Comparison of ENCODE assay signal across 1 cellular context in the genomic region with DNA sequence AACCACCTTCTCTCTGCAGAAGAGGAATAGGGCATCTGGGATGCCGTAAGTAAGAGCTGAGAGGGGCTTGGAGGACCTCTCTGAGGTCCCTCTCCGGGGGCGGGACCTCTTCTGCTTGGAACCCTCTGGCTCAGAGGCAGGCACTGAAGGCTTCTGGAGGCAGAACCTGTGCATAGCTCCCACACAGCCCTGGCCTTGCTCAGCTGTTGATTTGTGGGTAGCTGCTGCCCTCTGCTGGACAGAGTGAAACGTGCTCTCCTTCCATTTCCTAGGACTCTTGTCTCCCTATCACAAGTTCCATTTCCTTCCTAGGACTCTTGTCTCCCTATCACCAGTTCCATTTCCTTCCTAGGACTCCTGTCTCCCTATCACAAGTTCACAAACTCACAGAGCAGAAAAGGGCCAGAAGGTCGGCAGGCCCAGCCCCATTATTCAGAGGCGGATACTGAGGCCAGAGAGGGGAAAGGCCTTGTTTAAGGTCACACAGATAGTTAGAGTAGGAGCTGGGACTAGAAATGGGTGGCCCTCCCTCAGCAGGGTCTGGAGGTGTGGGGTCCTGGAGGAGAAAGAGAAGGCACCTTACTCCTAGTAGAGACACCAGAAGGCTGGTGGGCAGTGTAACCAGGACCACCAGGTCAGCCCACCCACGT.
TF ChIP-seq lines count a peak whose summit lies in the region.

No MANE protein-coding gene starts in this region.

TF ChIP-seq in HepG2, 621 proteins besides CTCF, POLR2A, EP300 and RAD21 (continued from another document and continues in another):
- TF ChIP-seq, protein P1, sequence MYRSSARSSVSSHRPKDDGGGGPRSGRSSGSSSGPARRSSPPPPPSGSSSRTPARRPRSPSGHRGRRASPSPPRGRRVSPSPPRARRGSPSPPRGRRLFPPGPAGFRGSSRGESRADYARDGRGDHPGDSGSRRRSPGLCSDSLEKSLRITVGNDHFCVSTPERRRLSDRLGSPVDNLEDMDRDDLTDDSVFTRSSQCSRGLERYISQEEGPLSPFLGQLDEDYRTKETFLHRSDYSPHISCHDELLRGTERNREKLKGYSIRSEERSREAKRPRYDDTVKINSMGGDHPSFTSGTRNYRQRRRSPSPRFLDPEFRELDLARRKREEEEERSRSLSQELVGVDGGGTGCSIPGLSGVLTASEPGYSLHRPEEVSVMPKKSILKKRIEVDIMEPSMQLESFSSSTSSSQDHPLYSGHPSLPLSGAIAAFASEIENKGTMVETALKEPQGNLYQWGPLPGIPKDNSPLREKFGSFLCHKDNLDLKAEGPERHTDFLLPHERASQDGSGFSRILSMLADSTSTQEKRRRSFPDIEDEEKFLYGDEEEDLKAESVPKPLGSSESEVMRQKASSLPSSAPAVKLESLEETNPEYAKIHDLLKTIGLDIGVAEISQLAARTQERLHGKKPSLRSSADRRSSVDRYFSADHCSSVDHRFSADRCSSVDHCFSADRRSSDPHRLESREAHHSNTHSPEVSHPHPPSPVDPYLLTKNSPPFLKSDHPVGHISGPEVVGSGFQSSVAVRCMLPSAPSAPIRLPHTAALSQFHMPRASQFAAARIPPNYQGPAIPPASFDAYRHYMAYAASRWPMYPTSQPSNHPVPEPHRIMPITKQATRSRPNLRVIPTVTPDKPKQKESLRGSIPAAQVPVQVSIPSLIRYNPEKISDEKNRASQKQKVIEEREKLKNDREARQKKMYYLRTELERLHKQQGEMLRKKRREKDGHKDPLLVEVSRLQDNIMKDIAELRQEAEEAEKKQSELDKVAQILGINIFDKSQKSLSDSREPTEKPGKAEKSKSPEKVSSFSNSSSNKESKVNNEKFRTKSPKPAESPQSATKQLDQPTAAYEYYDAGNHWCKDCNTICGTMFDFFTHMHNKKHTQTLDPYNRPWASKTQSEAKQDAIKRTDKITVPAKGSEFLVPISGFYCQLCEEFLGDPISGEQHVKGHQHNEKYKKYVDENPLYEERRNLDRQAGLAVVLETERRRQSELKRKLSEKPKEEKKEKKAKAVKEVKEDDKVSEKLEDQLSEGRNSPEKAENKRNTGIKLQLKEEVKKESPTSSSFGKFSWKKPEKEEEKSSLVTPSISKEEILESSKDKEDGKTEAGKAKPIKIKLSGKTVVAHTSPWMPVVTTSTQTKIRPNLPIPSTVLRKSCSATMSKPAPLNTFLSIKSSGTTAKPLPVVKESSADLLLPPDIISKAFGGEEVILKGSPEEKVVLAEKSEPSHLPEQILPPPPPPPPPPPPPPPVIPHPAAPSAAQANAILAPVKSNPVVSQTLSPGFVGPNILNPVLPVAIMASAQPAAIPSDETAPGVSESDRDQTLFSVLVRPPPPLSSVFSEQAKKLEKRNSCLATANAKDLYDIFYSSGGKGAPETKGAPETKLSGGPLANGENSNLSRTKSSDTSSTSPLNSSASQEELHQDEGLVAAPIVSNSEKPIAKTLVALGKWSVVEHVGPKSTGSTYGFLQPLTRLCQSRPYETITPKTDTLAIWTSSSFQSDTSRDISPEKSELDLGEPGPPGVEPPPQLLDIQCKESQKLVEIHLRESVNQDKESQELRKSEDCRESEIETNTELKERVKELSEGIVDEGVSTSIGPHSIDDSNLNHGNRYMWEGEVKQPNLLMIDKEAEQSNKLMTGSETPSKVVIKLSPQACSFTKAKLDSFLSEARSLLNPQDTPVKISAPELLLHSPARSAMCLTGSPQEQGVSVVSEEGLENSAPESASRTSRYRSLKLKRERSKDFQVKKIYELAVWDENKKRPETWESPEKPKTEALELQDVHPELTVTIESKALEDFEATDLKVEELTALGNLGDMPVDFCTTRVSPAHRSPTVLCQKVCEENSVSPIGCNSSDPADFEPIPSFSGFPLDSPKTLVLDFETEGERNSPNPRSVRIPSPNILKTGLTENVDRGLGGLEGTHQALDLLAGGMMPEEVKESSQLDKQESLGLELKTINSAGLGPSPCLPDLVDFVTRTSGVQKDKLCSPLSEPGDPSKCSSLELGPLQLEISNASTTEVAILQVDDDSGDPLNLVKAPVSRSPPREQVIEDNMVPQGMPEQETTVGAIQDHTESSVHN (CRISPR knock-in tag; IDR thresholded peaks at IDR 0.05): no peak
- TF ChIP-seq SALL1 (CRISPR knock-in tag; IDR thresholded peaks at IDR 0.05) (peak; percentile 28; the same call in 1 of the 2 replicates), ZSCAN12 (CRISPR knock-in tag; IDR thresholded peaks at IDR 0.05) (no peak), ASH2L (IDR thresholded peaks at IDR 0.05; ENCODE audit: insufficient read length, low read depth, low read length) (no peak), MAZ (IDR thresholded peaks at IDR 0.05; ENCODE audit: borderline replicate concordance, low read depth, low read length) (no peak), MAZ (CRISPR knock-in tag; IDR thresholded peaks at IDR 0.05; ENCODE audit: low read depth) (no peak), TRIM24 (CRISPR knock-in tag; IDR thresholded peaks at IDR 0.05) (no peak), GATAD2A (CRISPR knock-in tag; IDR thresholded peaks at IDR 0.05) (0 out of 2 replicates have a peak, but pooled peaks have one; percentile 17), LCORL (IDR thresholded peaks at IDR 0.05) (no peak), LCORL (CRISPR knock-in tag; IDR thresholded peaks at IDR 0.05) (0 out of 2 replicates have a peak, but pooled peaks have one; percentile 24), ADNP (CRISPR knock-in tag; IDR thresholded peaks at IDR 0.05) (no peak), NPAS2 (CRISPR knock-in tag; IDR thresholded peaks at IDR 0.05; ENCODE audit: borderline replicate concordance) (no peak), ZNF234 (CRISPR knock-in tag; conservative IDR thresholded peaks at IDR 0.05) (no peak), HES4 (CRISPR knock-in tag; IDR thresholded peaks at IDR 0.05; ENCODE audit: borderline replicate concordance) (no peak), YEATS2 (CRISPR knock-in tag; IDR thresholded peaks at IDR 0.05; ENCODE audit: borderline replicate concordance) (no peak), RELA (CRISPR knock-in tag; IDR thresholded peaks at IDR 0.05) (no peak), ZFP37 (CRISPR knock-in tag; IDR thresholded peaks at IDR 0.05; ENCODE audit: borderline replicate concordance) (no peak), GABPB1 (CRISPR knock-in tag; IDR thresholded peaks at IDR 0.05) (no peak), REPIN1 (CRISPR knock-in tag; IDR thresholded peaks at IDR 0.05; ENCODE audit: borderline replicate concordance, low read depth) (no peak), ZNF292 (CRISPR knock-in tag; IDR thresholded peaks at IDR 0.05; ENCODE audit: borderline replicate concordance, low read depth) (no peak), HMGA1 (CRISPR knock-in tag; conservative IDR thresholded peaks at IDR 0.05) (no peak), ZNF235 (CRISPR knock-in tag; IDR thresholded peaks at IDR 0.05; ENCODE audit: borderline replicate concordance) (no peak), ZSCAN21 (CRISPR knock-in tag; IDR thresholded peaks at IDR 0.05; ENCODE audit: borderline replicate concordance) (no peak), DNMT3B (CRISPR knock-in tag; conservative IDR thresholded peaks at IDR 0.05) (no peak)
- TF ChIP-seq, protein P2, sequence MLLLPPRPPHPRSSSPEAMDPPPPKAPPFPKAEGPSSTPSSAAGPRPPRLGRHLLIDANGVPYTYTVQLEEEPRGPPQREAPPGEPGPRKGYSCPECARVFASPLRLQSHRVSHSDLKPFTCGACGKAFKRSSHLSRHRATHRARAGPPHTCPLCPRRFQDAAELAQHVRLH (CRISPR knock-in tag; IDR thresholded peaks at IDR 0.05; ENCODE audit: borderline replicate concordance, low read depth): no peak
- TF ChIP-seq, protein P3, sequence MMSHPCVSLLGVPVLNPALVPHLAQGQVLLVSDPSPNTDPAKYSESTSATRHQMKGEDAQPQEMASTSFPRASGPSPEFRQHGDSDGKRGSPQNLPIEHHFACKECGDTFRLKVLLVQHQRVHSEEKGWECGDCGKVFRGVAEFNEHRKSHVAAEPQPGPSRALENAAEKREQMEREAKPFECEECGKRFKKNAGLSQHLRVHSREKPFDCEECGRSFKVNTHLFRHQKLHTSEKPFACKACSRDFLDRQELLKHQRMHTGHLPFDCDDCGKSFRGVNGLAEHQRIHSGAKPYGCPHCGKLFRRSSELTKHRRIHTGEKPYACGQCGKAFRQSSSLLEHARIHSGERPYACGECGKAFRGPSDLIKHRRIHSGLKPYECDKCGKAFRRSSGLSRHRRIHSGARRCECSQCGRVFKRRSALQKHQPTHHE (CRISPR knock-in tag; IDR thresholded peaks at IDR 0.05; ENCODE audit: borderline replicate concordance): no peak
- TF ChIP-seq, protein P4, sequence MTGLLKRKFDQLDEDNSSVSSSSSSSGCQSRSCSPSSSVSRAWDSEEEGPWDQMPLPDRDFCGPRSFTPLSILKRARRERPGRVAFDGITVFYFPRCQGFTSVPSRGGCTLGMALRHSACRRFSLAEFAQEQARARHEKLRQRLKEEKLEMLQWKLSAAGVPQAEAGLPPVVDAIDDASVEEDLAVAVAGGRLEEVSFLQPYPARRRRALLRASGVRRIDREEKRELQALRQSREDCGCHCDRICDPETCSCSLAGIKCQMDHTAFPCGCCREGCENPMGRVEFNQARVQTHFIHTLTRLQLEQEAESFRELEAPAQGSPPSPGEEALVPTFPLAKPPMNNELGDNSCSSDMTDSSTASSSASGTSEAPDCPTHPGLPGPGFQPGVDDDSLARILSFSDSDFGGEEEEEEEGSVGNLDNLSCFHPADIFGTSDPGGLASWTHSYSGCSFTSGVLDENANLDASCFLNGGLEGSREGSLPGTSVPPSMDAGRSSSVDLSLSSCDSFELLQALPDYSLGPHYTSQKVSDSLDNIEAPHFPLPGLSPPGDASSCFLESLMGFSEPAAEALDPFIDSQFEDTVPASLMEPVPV (CRISPR knock-in tag; IDR thresholded peaks at IDR 0.05): no peak
- TF ChIP-seq, protein P5, sequence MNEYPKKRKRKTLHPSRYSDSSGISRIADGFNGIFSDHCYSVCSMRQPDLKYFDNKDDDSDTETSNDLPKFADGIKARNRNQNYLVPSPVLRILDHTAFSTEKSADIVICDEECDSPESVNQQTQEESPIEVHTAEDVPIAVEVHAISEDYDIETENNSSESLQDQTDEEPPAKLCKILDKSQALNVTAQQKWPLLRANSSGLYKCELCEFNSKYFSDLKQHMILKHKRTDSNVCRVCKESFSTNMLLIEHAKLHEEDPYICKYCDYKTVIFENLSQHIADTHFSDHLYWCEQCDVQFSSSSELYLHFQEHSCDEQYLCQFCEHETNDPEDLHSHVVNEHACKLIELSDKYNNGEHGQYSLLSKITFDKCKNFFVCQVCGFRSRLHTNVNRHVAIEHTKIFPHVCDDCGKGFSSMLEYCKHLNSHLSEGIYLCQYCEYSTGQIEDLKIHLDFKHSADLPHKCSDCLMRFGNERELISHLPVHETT (CRISPR knock-in tag; conservative IDR thresholded peaks at IDR 0.05): no peak
- TF ChIP-seq, protein P6, sequence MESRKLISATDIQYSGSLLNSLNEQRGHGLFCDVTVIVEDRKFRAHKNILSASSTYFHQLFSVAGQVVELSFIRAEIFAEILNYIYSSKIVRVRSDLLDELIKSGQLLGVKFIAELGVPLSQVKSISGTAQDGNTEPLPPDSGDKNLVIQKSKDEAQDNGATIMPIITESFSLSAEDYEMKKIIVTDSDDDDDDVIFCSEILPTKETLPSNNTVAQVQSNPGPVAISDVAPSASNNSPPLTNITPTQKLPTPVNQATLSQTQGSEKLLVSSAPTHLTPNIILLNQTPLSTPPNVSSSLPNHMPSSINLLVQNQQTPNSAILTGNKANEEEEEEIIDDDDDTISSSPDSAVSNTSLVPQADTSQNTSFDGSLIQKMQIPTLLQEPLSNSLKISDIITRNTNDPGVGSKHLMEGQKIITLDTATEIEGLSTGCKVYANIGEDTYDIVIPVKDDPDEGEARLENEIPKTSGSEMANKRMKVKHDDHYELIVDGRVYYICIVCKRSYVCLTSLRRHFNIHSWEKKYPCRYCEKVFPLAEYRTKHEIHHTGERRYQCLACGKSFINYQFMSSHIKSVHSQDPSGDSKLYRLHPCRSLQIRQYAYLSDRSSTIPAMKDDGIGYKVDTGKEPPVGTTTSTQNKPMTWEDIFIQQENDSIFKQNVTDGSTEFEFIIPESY (CRISPR knock-in tag; IDR thresholded peaks at IDR 0.05): no peak
- TF ChIP-seq, protein P7, sequence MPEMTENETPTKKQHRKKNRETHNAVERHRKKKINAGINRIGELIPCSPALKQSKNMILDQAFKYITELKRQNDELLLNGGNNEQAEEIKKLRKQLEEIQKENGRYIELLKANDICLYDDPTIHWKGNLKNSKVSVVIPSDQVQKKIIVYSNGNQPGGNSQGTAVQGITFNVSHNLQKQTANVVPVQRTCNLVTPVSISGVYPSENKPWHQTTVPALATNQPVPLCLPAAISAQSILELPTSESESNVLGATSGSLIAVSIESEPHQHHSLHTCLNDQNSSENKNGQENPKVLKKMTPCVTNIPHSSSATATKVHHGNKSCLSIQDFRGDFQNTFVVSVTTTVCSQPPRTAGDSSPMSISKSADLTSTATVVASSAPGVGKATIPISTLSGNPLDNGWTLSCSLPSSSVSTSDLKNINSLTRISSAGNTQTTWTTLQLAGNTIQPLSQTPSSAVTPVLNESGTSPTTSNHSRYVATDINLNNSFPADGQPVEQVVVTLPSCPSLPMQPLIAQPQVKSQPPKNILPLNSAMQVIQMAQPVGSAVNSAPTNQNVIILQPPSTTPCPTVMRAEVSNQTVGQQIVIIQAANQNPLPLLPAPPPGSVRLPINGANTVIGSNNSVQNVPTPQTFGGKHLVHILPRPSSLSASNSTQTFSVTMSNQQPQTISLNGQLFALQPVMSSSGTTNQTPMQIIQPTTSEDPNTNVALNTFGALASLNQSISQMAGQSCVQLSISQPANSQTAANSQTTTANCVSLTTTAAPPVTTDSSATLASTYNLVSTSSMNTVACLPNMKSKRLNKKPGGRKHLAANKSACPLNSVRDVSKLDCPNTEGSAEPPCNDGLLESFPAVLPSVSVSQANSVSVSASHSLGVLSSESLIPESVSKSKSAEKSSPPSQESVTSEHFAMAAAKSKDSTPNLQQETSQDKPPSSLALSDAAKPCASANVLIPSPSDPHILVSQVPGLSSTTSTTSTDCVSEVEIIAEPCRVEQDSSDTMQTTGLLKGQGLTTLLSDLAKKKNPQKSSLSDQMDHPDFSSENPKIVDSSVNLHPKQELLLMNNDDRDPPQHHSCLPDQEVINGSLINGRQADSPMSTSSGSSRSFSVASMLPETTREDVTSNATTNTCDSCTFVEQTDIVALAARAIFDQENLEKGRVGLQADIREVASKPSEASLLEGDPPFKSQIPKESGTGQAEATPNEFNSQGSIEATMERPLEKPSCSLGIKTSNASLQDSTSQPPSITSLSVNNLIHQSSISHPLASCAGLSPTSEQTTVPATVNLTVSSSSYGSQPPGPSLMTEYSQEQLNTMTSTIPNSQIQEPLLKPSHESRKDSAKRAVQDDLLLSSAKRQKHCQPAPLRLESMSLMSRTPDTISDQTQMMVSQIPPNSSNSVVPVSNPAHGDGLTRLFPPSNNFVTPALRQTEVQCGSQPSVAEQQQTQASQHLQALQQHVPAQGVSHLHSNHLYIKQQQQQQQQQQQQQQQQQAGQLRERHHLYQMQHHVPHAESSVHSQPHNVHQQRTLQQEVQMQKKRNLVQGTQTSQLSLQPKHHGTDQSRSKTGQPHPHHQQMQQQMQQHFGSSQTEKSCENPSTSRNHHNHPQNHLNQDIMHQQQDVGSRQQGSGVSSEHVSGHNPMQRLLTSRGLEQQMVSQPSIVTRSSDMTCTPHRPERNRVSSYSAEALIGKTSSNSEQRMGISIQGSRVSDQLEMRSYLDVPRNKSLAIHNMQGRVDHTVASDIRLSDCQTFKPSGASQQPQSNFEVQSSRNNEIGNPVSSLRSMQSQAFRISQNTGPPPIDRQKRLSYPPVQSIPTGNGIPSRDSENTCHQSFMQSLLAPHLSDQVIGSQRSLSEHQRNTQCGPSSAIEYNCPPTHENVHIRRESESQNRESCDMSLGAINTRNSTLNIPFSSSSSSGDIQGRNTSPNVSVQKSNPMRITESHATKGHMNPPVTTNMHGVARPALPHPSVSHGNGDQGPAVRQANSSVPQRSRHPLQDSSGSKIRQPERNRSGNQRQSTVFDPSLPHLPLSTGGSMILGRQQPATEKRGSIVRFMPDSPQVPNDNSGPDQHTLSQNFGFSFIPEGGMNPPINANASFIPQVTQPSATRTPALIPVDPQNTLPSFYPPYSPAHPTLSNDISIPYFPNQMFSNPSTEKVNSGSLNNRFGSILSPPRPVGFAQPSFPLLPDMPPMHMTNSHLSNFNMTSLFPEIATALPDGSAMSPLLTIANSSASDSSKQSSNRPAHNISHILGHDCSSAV (CRISPR knock-in tag; IDR thresholded peaks at IDR 0.05; ENCODE audit: borderline replicate concordance): no peak
